2 cellular contexts compared by ENCODE assay signal in the genomic region with DNA sequence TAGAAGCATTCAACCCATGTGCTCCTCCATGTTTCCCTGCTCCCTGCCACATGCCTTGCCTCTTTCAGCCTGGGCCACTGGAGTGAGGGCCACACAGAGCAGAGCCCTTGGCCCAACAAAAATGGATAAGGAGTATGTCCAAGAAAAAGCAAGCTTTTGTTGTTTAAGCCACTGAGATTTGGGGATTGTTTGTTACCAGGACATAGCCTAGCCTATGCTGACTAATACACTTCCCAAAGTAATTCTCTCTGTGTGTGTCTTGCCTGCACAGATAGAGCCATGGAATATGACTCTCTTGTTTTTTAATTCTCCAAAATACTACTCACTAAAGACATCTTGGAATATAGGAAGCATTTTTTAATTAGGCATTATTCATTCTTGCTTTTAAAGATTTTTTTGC.
TF ChIP-seq lines count a peak whose summit lies in the region.

No MANE protein-coding gene starts in this region.

TF ChIP-seq in HepG2, 621 proteins besides CTCF, POLR2A, EP300 and RAD21 (continues in another document):
- TF ChIP-seq YEATS4 (CRISPR knock-in tag; IDR thresholded peaks at IDR 0.05; ENCODE audit: borderline replicate concordance) (no peak), ZNF414 (CRISPR knock-in tag; IDR thresholded peaks at IDR 0.05) (no peak), MAFG (CRISPR knock-in tag; IDR thresholded peaks at IDR 0.05) (no peak), SMYD3 (CRISPR knock-in tag; IDR thresholded peaks at IDR 0.05) (no peak), CHD4 (IDR thresholded peaks at IDR 0.05; ENCODE audit: borderline replicate concordance, low read length) (0 out of 2 replicates have a peak, but pooled peaks have one; percentile 22), ZNF136 (CRISPR knock-in tag; IDR thresholded peaks at IDR 0.05; ENCODE audit: low read depth) (no peak), ZNF225 (CRISPR knock-in tag; IDR thresholded peaks at IDR 0.05) (no peak), ZNF12 (CRISPR knock-in tag; IDR thresholded peaks at IDR 0.05) (peak; percentile 75), ZNF589 (CRISPR knock-in tag; conservative IDR thresholded peaks at IDR 0.05) (no peak), TOPORS (CRISPR knock-in tag; IDR thresholded peaks at IDR 0.05) (no peak), TFDP2 (CRISPR knock-in tag; IDR thresholded peaks at IDR 0.05) (no peak), RARG (CRISPR knock-in tag; IDR thresholded peaks at IDR 0.05; ENCODE audit: low read depth) (no peak)
- TF ChIP-seq, protein P1, sequence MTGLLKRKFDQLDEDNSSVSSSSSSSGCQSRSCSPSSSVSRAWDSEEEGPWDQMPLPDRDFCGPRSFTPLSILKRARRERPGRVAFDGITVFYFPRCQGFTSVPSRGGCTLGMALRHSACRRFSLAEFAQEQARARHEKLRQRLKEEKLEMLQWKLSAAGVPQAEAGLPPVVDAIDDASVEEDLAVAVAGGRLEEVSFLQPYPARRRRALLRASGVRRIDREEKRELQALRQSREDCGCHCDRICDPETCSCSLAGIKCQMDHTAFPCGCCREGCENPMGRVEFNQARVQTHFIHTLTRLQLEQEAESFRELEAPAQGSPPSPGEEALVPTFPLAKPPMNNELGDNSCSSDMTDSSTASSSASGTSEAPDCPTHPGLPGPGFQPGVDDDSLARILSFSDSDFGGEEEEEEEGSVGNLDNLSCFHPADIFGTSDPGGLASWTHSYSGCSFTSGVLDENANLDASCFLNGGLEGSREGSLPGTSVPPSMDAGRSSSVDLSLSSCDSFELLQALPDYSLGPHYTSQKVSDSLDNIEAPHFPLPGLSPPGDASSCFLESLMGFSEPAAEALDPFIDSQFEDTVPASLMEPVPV (CRISPR knock-in tag; IDR thresholded peaks at IDR 0.05): no peak
- TF ChIP-seq, protein P2, sequence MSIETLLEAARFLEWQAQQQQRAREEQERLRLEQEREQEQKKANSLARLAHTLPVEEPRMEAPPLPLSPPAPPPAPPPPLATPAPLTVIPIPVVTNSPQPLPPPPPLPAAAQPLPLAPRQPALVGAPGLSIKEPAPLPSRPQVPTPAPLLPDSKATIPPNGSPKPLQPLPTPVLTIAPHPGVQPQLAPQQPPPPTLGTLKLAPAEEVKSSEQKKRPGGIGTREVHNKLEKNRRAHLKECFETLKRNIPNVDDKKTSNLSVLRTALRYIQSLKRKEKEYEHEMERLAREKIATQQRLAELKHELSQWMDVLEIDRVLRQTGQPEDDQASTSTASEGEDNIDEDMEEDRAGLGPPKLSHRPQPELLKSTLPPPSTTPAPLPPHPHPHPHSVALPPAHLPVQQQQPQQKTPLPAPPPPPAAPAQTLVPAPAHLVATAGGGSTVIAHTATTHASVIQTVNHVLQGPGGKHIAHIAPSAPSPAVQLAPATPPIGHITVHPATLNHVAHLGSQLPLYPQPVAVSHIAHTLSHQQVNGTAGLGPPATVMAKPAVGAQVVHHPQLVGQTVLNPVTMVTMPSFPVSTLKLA (IDR thresholded peaks at IDR 0.05): peak; percentile 58
- TF ChIP-seq, protein P3, sequence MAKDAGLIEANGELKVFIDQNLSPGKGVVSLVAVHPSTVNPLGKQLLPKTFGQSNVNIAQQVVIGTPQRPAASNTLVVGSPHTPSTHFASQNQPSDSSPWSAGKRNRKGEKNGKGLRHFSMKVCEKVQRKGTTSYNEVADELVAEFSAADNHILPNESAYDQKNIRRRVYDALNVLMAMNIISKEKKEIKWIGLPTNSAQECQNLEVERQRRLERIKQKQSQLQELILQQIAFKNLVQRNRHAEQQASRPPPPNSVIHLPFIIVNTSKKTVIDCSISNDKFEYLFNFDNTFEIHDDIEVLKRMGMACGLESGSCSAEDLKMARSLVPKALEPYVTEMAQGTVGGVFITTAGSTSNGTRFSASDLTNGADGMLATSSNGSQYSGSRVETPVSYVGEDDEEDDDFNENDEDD (CRISPR knock-in tag; IDR thresholded peaks at IDR 0.05; ENCODE audit: borderline replicate concordance): no peak
- TF ChIP-seq, protein P4, sequence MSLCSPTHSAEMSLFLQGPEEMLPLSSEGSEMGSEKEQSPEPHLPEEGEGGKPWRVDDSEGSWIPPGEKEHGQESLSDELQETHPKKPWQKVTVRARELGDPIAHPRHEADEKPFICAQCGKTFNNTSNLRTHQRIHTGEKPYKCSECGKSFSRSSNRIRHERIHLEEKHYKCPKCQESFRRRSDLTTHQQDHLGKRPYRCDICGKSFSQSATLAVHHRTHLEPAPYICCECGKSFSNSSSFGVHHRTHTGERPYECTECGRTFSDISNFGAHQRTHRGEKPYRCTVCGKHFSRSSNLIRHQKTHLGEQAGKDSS (CRISPR knock-in tag; IDR thresholded peaks at IDR 0.05; ENCODE audit: borderline replicate concordance, low read depth): no peak

TF ChIP-seq in K562, 482 proteins besides CTCF, POLR2A, EP300 and RAD21:
- TF ChIP-seq KDM1A (IDR thresholded peaks at IDR 0.05) (0 out of 4 replicates have a peak, but pooled peaks of 1 of the 2 experiments have one; percentile 15), RBM25 (IDR thresholded peaks at IDR 0.05; ENCODE audit: low read depth, low read length, severe bottlenecking) (peak; percentile 47), ZNF445 (CRISPR knock-in tag; IDR thresholded peaks at IDR 0.05; ENCODE audit: low read depth) (no peak)
